ENCODE assay signal across 28 cellular contexts in genomic region chr11:84890706-84891105, GRCh38.
DNase-seq lines count a peak whose midpoint lies in the region; ATAC-seq and TF ChIP-seq lines count a peak whose summit lies in the region.
"Had no signal": no experiment of that assay in that cellular context is flagged by ENCODE, and none has a peak within 500 bp of the region (broad histone marks: within the 10 kb centered on the region; RNA-seq: fewer than 3 reads in every experiment).

No MANE protein-coding gene starts in this region.

- H3F3A ChIP-seq in GM23338 (replicated peaks; ENCODE audit: low read depth), result no peaks in the 10 kb centered on the region

- no peaks in the 10 kb centered on the region for H3K79me2 ChIP-seq in GM23338 (replicated peaks; ENCODE audit: insufficient read depth)

- no peaks in the 10 kb centered on the region for H3K27me3 ChIP-seq in GM23338 (ENCODE audit: insufficient read depth)
- H3K27me3 ChIP-seq: body of pancreas, heart left ventricle, left lung, SJCRH30, stomach, thyroid gland, vagina had no signal

- H3K4me1 ChIP-seq in GM23338 (ENCODE audit: insufficient read depth), result no peaks in the 10 kb centered on the region
- H3K4me1 ChIP-seq: body of pancreas, Caco-2, left lung, SJCRH30, thyroid gland, vagina had no signal

- H3K9me3 Mint-ChIP-seq in GM23338 (no peaks in the 10 kb centered on the region), nephron progenitor cell (no peaks in the 10 kb centered on the region)

- H3K4me2 ChIP-seq in GM23338, result no peak overlapping the region

- no peak overlapping the region for H3K4me3 ChIP-seq in GM23338
- H3K4me3 ChIP-seq in fibroblast of mammary gland (ENCODE audit: control insufficient read depth, low read depth, low read length), result no peak overlapping the region
- H3K4me3 ChIP-seq: body of pancreas, heart left ventricle, left lung, SJCRH30, stomach, thyroid gland, vagina had no signal

- H3K27ac ChIP-seq in GM23338 (ENCODE audit: low read depth), result no peak overlapping the region
- H3K27ac ChIP-seq: body of pancreas, C4-2B, heart left ventricle, left lung, SJCRH30, stomach, thyroid gland, vagina had no signal

- H2AFZ ChIP-seq in GM23338, result no peak overlapping the region

- no peaks in the 10 kb centered on the region for H3K27me3 Mint-ChIP-seq in GM23338 (ENCODE audit: insufficient read depth, low read depth, poor library complexity)
- H3K27me3 Mint-ChIP-seq in nephron progenitor cell (ENCODE audit: low read depth, poor library complexity), result no peaks in the 10 kb centered on the region
- H3K27me3 Mint-ChIP-seq: activated CD8-positive, alpha-beta memory T cell treated with anti-CD3 and anti-CD28 coated beads, Interleukin-2, amount 10 ng/mL, durations not matched to agents 7 days and 5 days had no signal

- H3K4me1 Mint-ChIP-seq in GM23338 (no peaks in the 10 kb centered on the region), nephron progenitor cell (peaks cover 6% of the 10 kb centered on the region)
- H3K4me1 Mint-ChIP-seq: activated CD8-positive, alpha-beta memory T cell treated with anti-CD3 and anti-CD28 coated beads, Interleukin-2, amount 10 ng/mL, durations not matched to agents 7 days and 5 days had no signal

- TF ChIP-seq CTCF in GM23338 (conservative IDR thresholded peaks at IDR 0.05; ENCODE audit: low read depth in 2 of 2) (no peak), fibroblast of mammary gland (conservative IDR thresholded peaks at IDR 0.05; ENCODE audit: control insufficient read depth, insufficient read depth, low read depth, low read length) (no peak), nephron progenitor cell (IDR thresholded peaks at IDR 0.05) (no peak)

- H3K36me3 ChIP-seq in GM23338 (ENCODE audit: insufficient read depth), result no peaks in the 10 kb centered on the region
- H3K36me3 ChIP-seq: heart left ventricle, left lung, SJCRH30, stomach, thyroid gland, vagina had no signal

- ATAC-seq in GM23338 (no peak), GM19467 (IDR thresholded peaks at IDR 0.05; ENCODE audit: unreplicated experiment) (no peak), GM21390 (IDR thresholded peaks at IDR 0.05; ENCODE audit: unreplicated experiment) (no peak), HG03354 (IDR thresholded peaks at IDR 0.05; ENCODE audit: poor library complexity, severe bottlenecking, unreplicated experiment) (no peak)
- ATAC-seq: activated CD8-positive, alpha-beta memory T cell treated with anti-CD3 and anti-CD28 coated beads, Interleukin-2, amount 10 ng/mL, durations not matched to agents 7 days and 5 days; body of pancreas; left lung had no signal

- H3K4me3 Mint-ChIP-seq in GM23338 (no peak overlapping the region), nephron progenitor cell (no peak overlapping the region)
- H3K4me3 Mint-ChIP-seq: activated CD8-positive, alpha-beta memory T cell treated with anti-CD3 and anti-CD28 coated beads, Interleukin-2, amount 10 ng/mL, durations not matched to agents 7 days and 5 days had no signal

- no peaks in the 10 kb centered on the region for H3K36me3 Mint-ChIP-seq in GM23338 (ENCODE audit: low read depth)
- no peaks in the 10 kb centered on the region for H3K36me3 Mint-ChIP-seq in nephron progenitor cell (ENCODE audit: low read depth)
- H3K36me3 Mint-ChIP-seq: activated CD8-positive, alpha-beta memory T cell treated with anti-CD3 and anti-CD28 coated beads, Interleukin-2, amount 10 ng/mL, durations not matched to agents 7 days and 5 days had no signal

- H4K20me1 ChIP-seq in GM23338 (replicated peaks; ENCODE audit: insufficient read depth), result no peaks in the 10 kb centered on the region

- H3K27ac Mint-ChIP-seq in GM23338 (no peak overlapping the region), nephron progenitor cell (peak overlapping the region; percentile 16)
- H3K27ac Mint-ChIP-seq: activated CD8-positive, alpha-beta memory T cell treated with anti-CD3 and anti-CD28 coated beads, Interleukin-2, amount 10 ng/mL, durations not matched to agents 7 days and 5 days had no signal

- peaks cover 2% of the 10 kb centered on the region; the same call in 1 of the 2 replicates for H3K9me2 ChIP-seq in GM23338 (ENCODE audit: insufficient read depth)

- DNase-seq in GM23338 (ENCODE audit: low spot score) (peak; percentile 32), RPMI7951 (ENCODE audit: low read depth) (peak; percentile 25), fibroblast of mammary gland (ENCODE audit: low read depth) (peak; percentile 25), nephron progenitor cell (peak; percentile 8), GOT3 (lab: John Stamatoyannopoulos, UW) (no peak)
- DNase-seq: activated CD4-positive, CD25-positive, alpha-beta regulatory T cell; activated CD8-positive, alpha-beta memory T cell treated with anti-CD3 and anti-CD28 coated beads, Interleukin-2, amount 10 ng/mL, durations not matched to agents 7 days and 5 days; activated T-cell treated with anti-CD3 and anti-CD28 coated beads, Interleukin-2, amount 50 U/mL, for 48 hours; body of pancreas; Caco-2; DMS79 treated with DMSO at 0.1 percent for 48 hours; effector CD8-positive, alpha-beta T cell; left lung; mesenchymal stem cell; NCI-H1092 treated with DMSO at 0.1 percent for 48 hours; NCI-H2029; NCI-H510A; occipital lobe; SJCRH30; small intestine; stomach; thyroid gland had no signal

TF ChIP-seq in GM23338, 12 proteins besides CTCF, POLR2A, EP300 and RAD21:
- TF ChIP-seq NANOG (IDR thresholded peaks at IDR 0.05; ENCODE audit: borderline replicate concordance) (no peak), EZH2phosphoT487 (IDR thresholded peaks at IDR 0.05; ENCODE audit: unreplicated experiment) (no peak), ZNF114 (CRISPR knock-in tag; IDR thresholded peaks at IDR 0.05) (no peak), JUNB (IDR thresholded peaks at IDR 0.05; ENCODE audit: unreplicated experiment) (no peak), STAT1 (IDR thresholded peaks at IDR 0.05; ENCODE audit: unreplicated experiment) (no peak)
